Comparison of ENCODE assay signal across 8 cellular contexts in genomic region chr10:80535671-80536360, GRCh38. TPM values are rescaled to one million over a fixed set of nuclear protein-coding genes. Genes with fewer than 3 reads are reported as not detected.
DNase-seq lines count a peak whose midpoint lies in the region; ATAC-seq and TF ChIP-seq lines count a peak whose summit lies in the region.
"Had no signal": no experiment of that assay in that cellular context is flagged by ENCODE, and none has a peak within 500 bp of the region (broad histone marks: within the 10 kb centered on the region; RNA-seq: fewer than 3 reads in every experiment).

No MANE protein-coding gene starts in this region.

- peaks cover 24% of the 10 kb centered on the region for H3K4me1 ChIP-seq in left ventricle myocardium inferior

- intact Hi-C loops in left ventricle myocardium inferior (cut with micrococcal nuclease), result no loop called here

- H3K27me3 ChIP-seq in left ventricle myocardium inferior (ENCODE audit: low read depth), result no peaks in the 10 kb centered on the region

- H3K4me3 ChIP-seq in left ventricle myocardium inferior, result peak overlapping the region; percentile 63

- peak; percentile 59 for TF ChIP-seq POLR2A in GM18526 (IDR thresholded peaks at IDR 0.05; ENCODE audit: extremely low read depth, insufficient read length)

- peak; percentile 47 for ATAC-seq in HG03060 (IDR thresholded peaks at IDR 0.05; ENCODE audit: low read depth, unreplicated experiment)

- DNase-seq in OCI-M1 (lab: John Stamatoyannopoulos, UW), result peak; percentile 90
- peak; percentile 72 for DNase-seq in activated naive CD4-positive, alpha-beta T cell treated with Interleukin-2 at 50 U/mL for 16 hours
- peak; percentile 65 for DNase-seq in left ventricle myocardium inferior
- peak; percentile 70 for DNase-seq in stimulated activated CD4-positive, alpha-beta T cell treated with anti-CD3 and anti-CD28 coated beads, Interleukin-12 subunit alpha, Interleukin-12 subunit beta, amount 100 ng/mL, for 4 hours
- no peak for DNase-seq in superior temporal gyrus (ENCODE audit: extremely low spot score)

- H3K27ac ChIP-seq in left ventricle myocardium inferior (replicated peaks), result peak overlapping the region; percentile 78

- H3K36me3 ChIP-seq in left ventricle myocardium inferior, result no peaks in the 10 kb centered on the region

- no peaks in the 10 kb centered on the region for H3K9me3 ChIP-seq in left ventricle myocardium inferior (replicated peaks)

- peak; percentile 74 for TF ChIP-seq CTCF in left ventricle myocardium inferior (IDR thresholded peaks at IDR 0.05; ENCODE audit: borderline replicate concordance)

RNA-seq across cellular contexts. Expression of gene SH2D4B, which starts 1.9 kb away (rescaled TPM):
- total RNA-seq in left ventricle myocardium inferior, result not detected
- total RNA-seq: pulmonary artery endothelial cell had no signal
